Comparison of ENCODE assay signal across 18 cellular contexts in genomic region chr15:29970402-29970695, GRCh38.
DNase-seq lines count a peak whose midpoint lies in the region; ATAC-seq and TF ChIP-seq lines count a peak whose summit lies in the region.
"Had no signal": no experiment of that assay in that cellular context is flagged by ENCODE, and none has a peak within 500 bp of the region (broad histone marks: within the 10 kb centered on the region; RNA-seq: fewer than 3 reads in every experiment).

No MANE protein-coding gene starts in this region.

- H4K8ac ChIP-seq in mesendoderm (ENCODE audit: low read depth, low read length), result no peak overlapping the region

- H3K27me3 Mint-ChIP-seq in Caco-2 (ENCODE audit: insufficient read depth, unreplicated experiment) (peaks cover 41% of the 10 kb centered on the region), WTC11 (ENCODE audit: low read depth) (peaks cover 67% of the 10 kb centered on the region), nephron progenitor cell (ENCODE audit: low read depth, poor library complexity) (peaks cover 90% of the 10 kb centered on the region)

- WGBS in aorta, 2 donors, result 41 to 64% methylated on average over 1 of the region's 1 CpG
- no CpG with 5 or more reads among the region's 1 CpG for WGBS in mesendoderm (ENCODE audit: extremely low coverage, insufficient coverage, low lambda C conversion rate)

- no TSS peak for BruUV-seq in Caco-2 (replicated peaks; lab: Mats Ljungman, UMichigan)

- H3K27ac Mint-ChIP-seq in Caco-2 (ENCODE audit: unreplicated experiment) (no peak overlapping the region), WTC11 (no peak overlapping the region), nephron progenitor cell (no peak overlapping the region)

- H3K27me3 ChIP-seq in Caco-2 (replicated peaks; ENCODE audit: control insufficient read depth, insufficient read depth, low read length) (0 out of 2 replicates have a peak, but pooled peaks cover 1% of the 10 kb centered on the region), aorta (ENCODE audit: control insufficient read depth in 1 of 2, insufficient read depth in 2 of 2, low read length in 1 of 2) (no peaks in the 10 kb centered on the region), mesendoderm (ENCODE audit: insufficient read depth, low read length, poor library complexity) (peaks cover 12% of the 10 kb centered on the region)

- H4K5ac ChIP-seq in mesendoderm (ENCODE audit: low read length), result no peak overlapping the region

- ATAC-seq in WTC11 (no peak), esophagus mucosa (peak; percentile 40), aorta (ENCODE audit: low FRiP score) (no peak)
- ATAC-seq: heart left ventricle had no signal

- POLR2A ChIA-PET in Caco-2 (lab: Charles Lee), result interaction anchor here (0.6 kb wide), 1 partner anchor 144 kb away, joined by 4 read pairs; no protein-coding TSS in a partner anchor
- POLR2A ChIA-PET in WTC11 (lab: Charles Lee), result no interaction called here

- peaks cover 15% of the 10 kb centered on the region for H3K9me3 Mint-ChIP-seq in Caco-2 (ENCODE audit: unreplicated experiment)
- peaks cover 27% of the 10 kb centered on the region for H3K9me3 Mint-ChIP-seq in WTC11
- peaks cover 39% of the 10 kb centered on the region for H3K9me3 Mint-ChIP-seq in nephron progenitor cell

- no peak overlapping the region for H3K56ac ChIP-seq in mesendoderm (ENCODE audit: low read length)

- no peak overlapping the region for H3K23ac ChIP-seq in mesendoderm (ENCODE audit: low read length)

- H3K4me1 Mint-ChIP-seq in Caco-2 (ENCODE audit: low read depth, unreplicated experiment) (no peaks in the 10 kb centered on the region), WTC11 (peaks cover 9% of the 10 kb centered on the region; the same call in 1 of the 2 replicates), nephron progenitor cell (peaks cover 3% of the 10 kb centered on the region)

- intact Hi-C loops in Caco-2 (cut with micrococcal nuclease; ENCODE audit: unreplicated experiment), result no loop called here
- intact Hi-C loops in aorta (cut with DNase I), result no loop called here

- H3K9me3 ChIP-seq in Caco-2, result no peaks in the 10 kb centered on the region; the same call in 1 of the 2 replicates
- peaks cover 3% of the 10 kb centered on the region for H3K9me3 ChIP-seq in aorta (ENCODE audit: control insufficient read depth, low read length)

- H3K79me1 ChIP-seq in mesendoderm (ENCODE audit: low read length), result no peaks in the 10 kb centered on the region

- H3K36me3 Mint-ChIP-seq in Caco-2 (ENCODE audit: insufficient read depth, unreplicated experiment) (no peaks in the 10 kb centered on the region), WTC11 (peaks cover 6% of the 10 kb centered on the region), nephron progenitor cell (ENCODE audit: low read depth) (peaks cover 14% of the 10 kb centered on the region)

- no peaks in the 10 kb centered on the region for H3K36me3 ChIP-seq in Caco-2 (ENCODE audit: control insufficient read depth, insufficient read depth, low read length)
- peaks cover 0 to 3% of the 10 kb centered on the region in 2 donors for H3K36me3 ChIP-seq in aorta (ENCODE audit: control insufficient read depth in 1 of 2, insufficient read depth in 2 of 2, low read length in 1 of 2)
- H3K36me3 ChIP-seq in mesendoderm (ENCODE audit: control insufficient read depth, insufficient read depth, low read length), result no peaks in the 10 kb centered on the region
- H3K36me3 ChIP-seq: heart left ventricle had no signal

- H3K4me2 ChIP-seq in mesendoderm (ENCODE audit: low read length), result no peak overlapping the region

- H2AK5ac ChIP-seq in mesendoderm (ENCODE audit: low read length), result no peak overlapping the region

- TF ChIP-seq CTCF in Caco-2 (IDR thresholded peaks at IDR 0.05; ENCODE audit: insufficient read depth in 1 of 2, low read depth in 1 of 2, low read length in 1 of 2, severe bottlenecking in 1 of 2, unreplicated experiment in 1 of 2), result no peak
- TF ChIP-seq CTCF in WTC11 (IDR thresholded peaks at IDR 0.05), result no peak
- TF ChIP-seq CTCF in nephron progenitor cell (IDR thresholded peaks at IDR 0.05), result no peak

- DNase-seq in Caco-2 (peak in 1 of 2 experiments; percentile 25), WTC11 (ENCODE audit: low spot score) (no peak), nephron progenitor cell (no peak), Kasumi-1 (lab: John Stamatoyannopoulos, UW) (no peak), cerebellar nuclear complex (lab: John Stamatoyannopoulos, UW) (no peak), aorta (no peak), mesendoderm (no peak)
- DNase-seq: activated CD4-positive, alpha-beta T cell treated with anti-CD3 and anti-CD28 coated beads, Interleukin-2, amount 50 U/mL, for 4 hours; activated naive CD4-positive, alpha-beta T cell treated with Interleukin-2 at 50 U/mL for 16 hours; effector CD4-positive, alpha-beta T cell; heart left ventricle; IMR-90; NCI-H1930; NCI-H510A; stimulated activated naive CD4-positive, alpha-beta T cell; T-helper 1 cell; trophoblast cell had no signal

- H3K4me3 ChIP-seq in Caco-2 (ENCODE audit: low read depth, low read length) (no peak overlapping the region), aorta (ENCODE audit: low read length in 2 of 2) (no peak overlapping the region), mesendoderm (ENCODE audit: low read length) (no peak overlapping the region)
- H3K4me3 ChIP-seq: heart left ventricle had no signal

- H3K4me3 Mint-ChIP-seq in Caco-2 (ENCODE audit: unreplicated experiment), result peak overlapping the region; percentile 19
- 0 out of 2 replicates have a peak overlapping the region, but pooled peaks have one; percentile 35 for H3K4me3 Mint-ChIP-seq in WTC11
- H3K4me3 Mint-ChIP-seq in nephron progenitor cell, result peak overlapping the region; percentile 58

- CTCF ChIA-PET in Caco-2 (lab: Charles Lee), result no interaction called here
- CTCF ChIA-PET in WTC11 (lab: Charles Lee), result no interaction called here

- no peak overlapping the region for H2BK15ac ChIP-seq in mesendoderm (replicated peaks; ENCODE audit: low read depth)

- H3K18ac ChIP-seq in mesendoderm (ENCODE audit: low read length), result no peak overlapping the region

- H3K79me2 ChIP-seq in mesendoderm (ENCODE audit: control insufficient read depth, insufficient read depth, low read length), result no peaks in the 10 kb centered on the region

- H3K9ac ChIP-seq in mesendoderm (ENCODE audit: low read length), result no peak overlapping the region

- no peak overlapping the region for H3K27ac ChIP-seq in aorta (ENCODE audit: low read depth in 1 of 2, low read length in 2 of 2)
- no peak overlapping the region for H3K27ac ChIP-seq in mesendoderm (ENCODE audit: low read depth, low read length)
- H3K27ac ChIP-seq: heart left ventricle had no signal

- H2BK5ac ChIP-seq in mesendoderm (ENCODE audit: low read length), result no peak overlapping the region

- H3K4me1 ChIP-seq in Caco-2 (no peaks in the 10 kb centered on the region), aorta (ENCODE audit: control insufficient read depth in 1 of 2, insufficient read depth in 2 of 2, low read length in 2 of 2) (no peaks in the 10 kb centered on the region), mesendoderm (ENCODE audit: control insufficient read depth, low read depth, low read length) (no peaks in the 10 kb centered on the region)

- no peak overlapping the region for H3K4ac ChIP-seq in mesendoderm (ENCODE audit: low read depth, low read length)

- no peak overlapping the region for H2BK120ac ChIP-seq in mesendoderm (ENCODE audit: low read depth, low read length)

TF ChIP-seq in WTC11, 78 proteins besides CTCF, POLR2A, EP300 and RAD21 (continues in another document):
- TF ChIP-seq FOXK1 (CRISPR knock-in tag; IDR thresholded peaks at IDR 0.05) (no peak), ARID4B (CRISPR knock-in tag; IDR thresholded peaks at IDR 0.05; ENCODE audit: borderline replicate concordance) (no peak), NR1H2 (CRISPR knock-in tag; IDR thresholded peaks at IDR 0.05) (no peak), USF2 (CRISPR knock-in tag; IDR thresholded peaks at IDR 0.05) (no peak), TCF7 (CRISPR knock-in tag; IDR thresholded peaks at IDR 0.05; ENCODE audit: low read depth) (no peak), ZNF423 (CRISPR knock-in tag; IDR thresholded peaks at IDR 0.05) (no peak)
